Comparison of ENCODE assay signal across 8 cellular contexts in the genomic region with DNA sequence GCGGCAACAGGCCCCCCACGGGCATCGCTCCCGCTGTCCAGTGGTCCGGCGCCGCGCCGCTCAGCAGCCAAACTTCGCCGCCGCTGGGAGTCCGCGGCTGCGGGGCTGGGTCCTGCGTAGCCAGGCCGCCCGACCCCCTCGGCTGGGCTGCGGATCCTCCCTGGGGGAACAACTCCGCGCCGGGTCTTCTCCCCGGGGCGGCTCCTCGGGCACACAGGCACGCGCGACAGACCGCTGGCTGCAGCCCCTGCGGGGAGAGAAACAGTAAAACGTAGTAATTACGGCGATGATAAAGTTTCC. TPM values are rescaled to one million over a fixed set of nuclear protein-coding genes. Genes with fewer than 3 reads are reported as not detected.
A peak's percentile ranks its signal among the peaks of the same experiment; 100 is the strongest.
DNase-seq lines count a peak whose midpoint lies in the region; ATAC-seq and TF ChIP-seq lines count a peak whose summit lies in the region.

No MANE protein-coding gene starts in this region.

- H3K4me1 Mint-ChIP-seq in osteocyte (ENCODE audit: unreplicated experiment), result peaks cover 9% of the 10 kb centered on the region

- H3K4me3 ChIP-seq in RWPE2 (ENCODE audit: severe bottlenecking), result peak overlapping the region; percentile 44
- H3K4me3 ChIP-seq in fibroblast of lung (replicated peaks in 1 of 4; ENCODE audit: control extremely low read depth in 1 of 4, insufficient read depth in 1 of 4, low read depth in 3 of 4, low read length in 4 of 4), result peak overlapping the region; percentile 55 to 87 (median 81)

- peak; percentile 49 for DNase-seq in COLO668 (lab: John Stamatoyannopoulos, UW; ENCODE audit: unreplicated experiment)
- no peak for DNase-seq in RWPE2 (ENCODE audit: low spot score)
- DNase-seq in fibroblast of lung (ENCODE audit: low read depth in 2 of 2), result no peak
- DNase-seq in osteocyte (ENCODE audit: extremely low spot score, unreplicated experiment), result no peak
- DNase-seq in CD1c-positive myeloid dendritic cell (ENCODE audit: extremely low spot score), result no peak
- no peak for DNase-seq in HPDE6-E6E7 (ENCODE audit: extremely low spot score)
- no peak for DNase-seq in posterior vena cava (ENCODE audit: low spot score)

- ATAC-seq in GM21723 (IDR thresholded peaks at IDR 0.05; ENCODE audit: unreplicated experiment) (peak; percentile 1), RWPE2 (ENCODE audit: low read depth) (no peak; the same call in 2 of the 3 replicates)

- H3K4me1 ChIP-seq in RWPE2 (ENCODE audit: insufficient read depth, poor library complexity, severe bottlenecking), result no peaks in the 10 kb centered on the region
- peaks cover 3% of the 10 kb centered on the region for H3K4me1 ChIP-seq in fibroblast of lung (ENCODE audit: control insufficient read depth, extremely low read depth, insufficient read depth, low read length)

- H3K4me3 Mint-ChIP-seq in osteocyte (ENCODE audit: unreplicated experiment), result peak overlapping the region; percentile 78

- H3K36me3 ChIP-seq in RWPE2 (ENCODE audit: low read depth) (no peaks in the 10 kb centered on the region), fibroblast of lung (ENCODE audit: control insufficient read depth, insufficient read depth, low read length) (no peaks in the 10 kb centered on the region)

- H3K9ac ChIP-seq in fibroblast of lung (ENCODE audit: insufficient read depth, low read length), result peak overlapping the region; percentile 71

- H4K20me1 ChIP-seq in fibroblast of lung (ENCODE audit: control insufficient read depth, extremely low read depth, insufficient read depth, low read length), result no peaks in the 10 kb centered on the region

- H3K27ac ChIP-seq in RWPE2 (ENCODE audit: poor library complexity, severe bottlenecking) (no peak overlapping the region), fibroblast of lung (ENCODE audit: insufficient read depth, low read length) (peak overlapping the region; percentile 62)

- H3K9me3 ChIP-seq in RWPE2 (ENCODE audit: severe bottlenecking), result no peaks in the 10 kb centered on the region
- H3K9me3 ChIP-seq in fibroblast of lung (ENCODE audit: control insufficient read depth, insufficient read depth, low read depth, low read length), result no peaks in the 10 kb centered on the region

- TF ChIP-seq CTCF in RWPE2 (IDR thresholded peaks at IDR 0.05; ENCODE audit: poor library complexity, severe bottlenecking), result no peak
- TF ChIP-seq CTCF in fibroblast of lung (conservative IDR thresholded peaks at IDR 0.05 in 1 of 2, IDR thresholded peaks at IDR 0.05 in 1 of 2; ENCODE audit: low read depth in 1 of 2, low read length in 2 of 2), result no peak
- TF ChIP-seq CTCF in osteocyte (IDR thresholded peaks at IDR 0.05), result no peak

- H3K36me3 Mint-ChIP-seq in osteocyte (ENCODE audit: unreplicated experiment), result no peaks in the 10 kb centered on the region

- H3K79me2 ChIP-seq in fibroblast of lung (ENCODE audit: control insufficient read depth, insufficient read depth, low read length), result peaks cover 16% of the 10 kb centered on the region

- H3K27me3 Mint-ChIP-seq in osteocyte (ENCODE audit: unreplicated experiment), result peaks cover 55% of the 10 kb centered on the region

- H3K4me2 ChIP-seq in fibroblast of lung (ENCODE audit: extremely low read depth, insufficient read depth, low read length), result peak overlapping the region; percentile 80

- intact Hi-C loops in posterior vena cava (cut with DNase I), result loop anchor here in 1 of 2 donors (5.0 kb wide), 1 partner anchor 202 kb away; no protein-coding TSS in a partner anchor

- no peaks in the 10 kb centered on the region for H3K9me3 Mint-ChIP-seq in osteocyte (ENCODE audit: unreplicated experiment)

- no peak overlapping the region for H3K27ac Mint-ChIP-seq in osteocyte (ENCODE audit: unreplicated experiment)

- peak overlapping the region; percentile 75 for H2AFZ ChIP-seq in fibroblast of lung (ENCODE audit: low read length)

- peaks cover 51% of the 10 kb centered on the region for H3K27me3 ChIP-seq in RWPE2 (ENCODE audit: insufficient read depth, poor library complexity, severe bottlenecking)
- no peaks in the 10 kb centered on the region for H3K27me3 ChIP-seq in fibroblast of lung (ENCODE audit: control insufficient read depth, insufficient read depth, low read length)

RNA-seq across cellular contexts. Expression of a gene that starts 0.6 kb away (rescaled TPM):
- total RNA-seq in fibroblast of lung (90.9 and 120 TPM in 2 replicates), osteocyte (6.8 and 7.0 TPM in 2 replicates), posterior vena cava (10 to 100 TPM; 60.6 to 65.3 TPM)
- polyA plus RNA-seq in fibroblast of lung, result 39.5 and 48.2 TPM in 2 replicates
- 26.8 and 32.6 TPM in 2 replicates for polyA plus RNA-seq in fibroblast of lung (2012)
- 3.8 and 5.5 TPM in 2 replicates for polyA minus RNA-seq in fibroblast of lung (ENCODE audit: low replicate concordance)
